8 cellular contexts compared by ENCODE assay signal in the genomic region with DNA sequence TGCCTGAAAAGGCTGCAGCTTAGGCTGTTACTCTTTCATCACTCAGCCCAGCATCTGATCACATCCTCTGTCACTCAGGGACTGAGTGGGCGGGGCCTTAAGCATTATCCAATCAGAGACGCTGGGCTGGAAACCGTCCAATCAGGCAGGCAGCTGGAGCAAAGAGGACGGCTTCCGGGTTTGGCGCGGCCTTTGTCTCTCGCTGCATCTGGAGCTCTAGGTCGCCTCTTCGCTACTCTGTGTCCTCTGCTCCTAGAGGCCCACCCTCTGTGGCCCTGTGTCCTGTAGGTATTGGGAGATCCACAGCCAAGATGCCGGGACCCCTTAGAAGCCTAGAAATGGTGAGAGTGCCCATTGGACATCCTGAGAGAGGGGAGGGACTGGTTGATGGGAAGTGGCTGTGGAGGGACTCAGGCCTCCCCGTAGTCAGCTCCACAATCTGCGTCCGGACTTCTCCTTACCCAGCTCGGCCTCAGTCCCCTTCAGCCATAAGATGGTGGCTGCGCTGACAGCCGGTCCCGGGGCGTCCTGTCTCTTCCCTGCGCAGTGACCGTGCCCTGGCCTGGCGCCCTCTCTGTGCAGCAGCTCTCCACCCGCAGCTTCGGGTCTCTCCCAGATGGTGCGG. TPM values are rescaled to one million over a fixed set of nuclear protein-coding genes. Genes with fewer than 3 reads are reported as not detected.
DNase-seq lines count a peak whose midpoint lies in the region; ATAC-seq and TF ChIP-seq lines count a peak whose summit lies in the region.

Gene ZNF486, plus strand, starts transcription at position 195 of the 625 bp plus-strand sequence. Its CDS starts 117 bp downstream, at position 312.

- H3K4me2 ChIP-seq in smooth muscle cell = peak within 1 kb of the TSS; percentile 95

- intact Hi-C loops in CD14-positive monocyte (cut with micrococcal nuclease) = no loop called here

- peak within 1 kb of the TSS; percentile 69 for H3K4me3 ChIP-seq in smooth muscle cell

- peaks cover 20% of the 10 kb centered on the region for H3K4me1 Mint-ChIP-seq in CD14-positive monocyte
- H3K4me1 Mint-ChIP-seq in IgD-negative memory B cell = peaks cover 23 to 38% (median 28%) of the 10 kb centered on the region in 3 donors
- H3K4me1 Mint-ChIP-seq in central memory CD8-positive, alpha-beta T cell = peaks cover 18% of the 10 kb centered on the region

- H3K79me2 ChIP-seq in smooth muscle cell (ENCODE audit: low read depth) = peaks cover 38% of the 10 kb centered on the region

- peaks cover 6% of the 10 kb centered on the region for H3F3A ChIP-seq in smooth muscle cell (ENCODE audit: low read depth)

- WGBS in smooth muscle cell (ENCODE audit: low lambda C conversion rate) = under 1% methylated on average over 25 of the region's 25 CpGs

- peak within 1 kb of the TSS; percentile 95 for H3K27ac ChIP-seq in smooth muscle cell (ENCODE audit: low read depth)

- H3K36me3 ChIP-seq in smooth muscle cell (ENCODE audit: low read depth) = no peaks in the 10 kb centered on the region

- DNase-seq in CD14-positive monocyte (ENCODE audit: low spot score) (peak; percentile 81), iris pigment epithelial cell (ENCODE audit: low read depth) (peak; percentile 97), smooth muscle cell (lab: John Stamatoyannopoulos, UW; ENCODE audit: unreplicated experiment) (peak; percentile 64), HEK293T (ENCODE audit: extremely low spot score) (no peak)
- DNase-seq in activated CD4-positive, CD25-positive, alpha-beta regulatory T cell (lab: John Stamatoyannopoulos, UW) = peak; percentile 70 to 83 (median 79)
- DNase-seq in central memory CD8-positive, alpha-beta T cell (ENCODE audit: low spot score in 2 of 2) = peak; percentile 90 to 93

- no peaks in the 10 kb centered on the region for H3K27me3 Mint-ChIP-seq in CD14-positive monocyte (ENCODE audit: low read depth in 3 of 3)
- no peaks in the 10 kb centered on the region for H3K27me3 Mint-ChIP-seq in IgD-negative memory B cell
- no peaks in the 10 kb centered on the region for H3K27me3 Mint-ChIP-seq in central memory CD8-positive, alpha-beta T cell

- H3K9me3 ChIP-seq in smooth muscle cell (replicated peaks; ENCODE audit: low read depth) = no peaks in the 10 kb centered on the region

- no peaks in the 10 kb centered on the region for H4K20me1 ChIP-seq in smooth muscle cell (ENCODE audit: low read depth)

- ATAC-seq in GM21367 (IDR thresholded peaks at IDR 0.05; ENCODE audit: unreplicated experiment) = peak; percentile 88
- ATAC-seq in central memory CD8-positive, alpha-beta T cell (replicated peaks; ENCODE audit: extremely low read depth, poor library complexity, severe bottlenecking) = peak; percentile 98

- H3K36me3 Mint-ChIP-seq in CD14-positive monocyte (peaks cover 26 to 32% of the 10 kb centered on the region in 2 donors), IgD-negative memory B cell (peaks cover 14% of the 10 kb centered on the region)
- peaks cover 11% of the 10 kb centered on the region for H3K36me3 Mint-ChIP-seq in central memory CD8-positive, alpha-beta T cell (ENCODE audit: insufficient read depth)

- H3K9me3 Mint-ChIP-seq in CD14-positive monocyte = peaks cover 55 to 92% (median 85%) of the 10 kb centered on the region in 7 donors
- peaks cover 5 to 9% (median 9%) of the 10 kb centered on the region in 3 donors for H3K9me3 Mint-ChIP-seq in IgD-negative memory B cell
- no peaks in the 10 kb centered on the region for H3K9me3 Mint-ChIP-seq in central memory CD8-positive, alpha-beta T cell

- POLR2A ChIA-PET in HEK293T (lab: Yijun Ruan, JAX) = no interaction called here

- peak within 1 kb of the TSS; percentile 56 for H2AFZ ChIP-seq in smooth muscle cell (ENCODE audit: low read depth)

- peak within 1 kb of the TSS; percentile 94 for H3K9ac ChIP-seq in smooth muscle cell (ENCODE audit: low read depth)

- TF ChIP-seq CTCF in CD14-positive monocyte (IDR thresholded peaks at IDR 0.05) (no peak), smooth muscle cell (IDR thresholded peaks at IDR 0.05; ENCODE audit: borderline replicate concordance, insufficient read depth, poor library complexity, severe bottlenecking) (no peak)

- H3K27me3 ChIP-seq in smooth muscle cell (ENCODE audit: low read depth) = no peaks in the 10 kb centered on the region

- CTCF ChIA-PET in HEK293T (lab: Yijun Ruan, JAX) = no interaction called here

- H3K4me1 ChIP-seq in smooth muscle cell (ENCODE audit: low read depth) = peaks cover 3% of the 10 kb centered on the region

- H3K27ac Mint-ChIP-seq in CD14-positive monocyte (peak within 1 kb of the TSS; percentile 81 to 96 (median 91)), IgD-negative memory B cell (peak within 1 kb of the TSS; percentile 66 to 97 (median 93))
- peak within 1 kb of the TSS; percentile 88 for H3K27ac Mint-ChIP-seq in central memory CD8-positive, alpha-beta T cell (ENCODE audit: low read depth)

- H3K4me3 Mint-ChIP-seq in CD14-positive monocyte (peak within 1 kb of the TSS; percentile 94 to 96), IgD-negative memory B cell (peak within 1 kb of the TSS; percentile 92 to 100 (median 96))
- H3K4me3 Mint-ChIP-seq in central memory CD8-positive, alpha-beta T cell = peak within 1 kb of the TSS; percentile 92

TF ChIP-seq in HEK293T, 16 proteins besides CTCF, POLR2A, EP300 and RAD21:
- no peak for TF ChIP-seq TARDBP (IDR thresholded peaks at IDR 0.05)
- no peak for TF ChIP-seq ZNF384 (IDR thresholded peaks at IDR 0.05)
- TF ChIP-seq HDGF (IDR thresholded peaks at IDR 0.05; ENCODE audit: borderline replicate concordance) = no peak
- TF ChIP-seq ELF4 (IDR thresholded peaks at IDR 0.05) = no peak
- TF ChIP-seq NFRKB (IDR thresholded peaks at IDR 0.05) = no peak
- no peak for TF ChIP-seq L3MBTL2 (conservative IDR thresholded peaks at IDR 0.05)
- no peak for TF ChIP-seq CTBP1 (IDR thresholded peaks at IDR 0.05; ENCODE audit: borderline replicate concordance)
- no peak for TF ChIP-seq SUZ12 (IDR thresholded peaks at IDR 0.05)
- TF ChIP-seq, protein P1, sequence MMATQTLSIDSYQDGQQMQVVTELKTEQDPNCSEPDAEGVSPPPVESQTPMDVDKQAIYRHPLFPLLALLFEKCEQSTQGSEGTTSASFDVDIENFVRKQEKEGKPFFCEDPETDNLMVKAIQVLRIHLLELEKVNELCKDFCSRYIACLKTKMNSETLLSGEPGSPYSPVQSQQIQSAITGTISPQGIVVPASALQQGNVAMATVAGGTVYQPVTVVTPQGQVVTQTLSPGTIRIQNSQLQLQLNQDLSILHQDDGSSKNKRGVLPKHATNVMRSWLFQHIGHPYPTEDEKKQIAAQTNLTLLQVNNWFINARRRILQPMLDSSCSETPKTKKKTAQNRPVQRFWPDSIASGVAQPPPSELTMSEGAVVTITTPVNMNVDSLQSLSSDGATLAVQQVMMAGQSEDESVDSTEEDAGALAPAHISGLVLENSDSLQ (IDR thresholded peaks at IDR 0.05) = no peak

RNA-seq across cellular contexts. Expression of gene ZNF486, which starts in this region (rescaled TPM):
- polyA plus RNA-seq in CD14-positive monocyte = under 1 TPM; 0.44 to 0.72 TPM
- 6.2 TPM for polyA plus RNA-seq in IgD-negative memory B cell
- total RNA-seq in smooth muscle cell = 10.8 and 12.0 TPM in 2 replicates
- 2.2 and 3.1 TPM in 2 replicates for polyA plus RNA-seq in smooth muscle cell

Comparison
In these comparisons a context has a peak if more than half of its experiments do, and no peak if none do; other contexts are left out.
1. Peak in DNase-seq in CD14-positive monocyte; RNA of the gene not detected or under 1 TPM.